In the genomic region with DNA sequence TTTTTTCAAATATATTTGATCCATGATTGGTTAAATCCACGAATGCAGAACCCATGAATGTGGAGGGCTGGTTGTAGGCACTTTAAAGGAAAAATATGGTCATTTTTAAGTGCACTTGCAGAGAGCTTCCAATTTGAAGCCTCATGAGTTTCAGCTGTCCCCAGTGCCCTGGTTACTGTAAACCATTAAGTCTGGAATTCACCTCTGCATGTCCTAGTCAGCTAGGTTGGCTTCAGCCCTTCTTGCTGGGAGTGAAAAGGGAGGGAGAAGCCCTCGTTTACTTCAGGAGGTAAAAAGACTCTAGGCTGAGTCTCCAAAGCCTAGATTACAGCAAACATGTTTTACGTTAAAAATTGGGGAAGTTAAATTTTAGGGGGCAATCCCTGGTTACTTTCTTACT, we compare ENCODE assay signal across 17 cellular contexts.
"Had no signal": no experiment of that assay in that cellular context is flagged by ENCODE, and none has a peak within 500 bp of the region (broad histone marks: within the 10 kb centered on the region; RNA-seq: fewer than 3 reads in every experiment).

No MANE protein-coding gene starts in this region.

- DNase-seq: activated CD4-positive, alpha-beta T cell treated with anti-CD3 and anti-CD28 coated beads, Interleukin-2, amount 50 U/mL, for 4 hours; activated CD4-positive, CD25-positive, alpha-beta regulatory T cell treated with anti-CD3 and anti-CD28 coated beads, Interleukin-2, amount 50 U/mL, for 72 hours; activated naive CD4-positive, alpha-beta T cell treated with anti-CD3 and anti-CD28 coated beads for 36 hours; activated naive CD8-positive, alpha-beta T cell treated with anti-CD3 and anti-CD28 coated beads, Interleukin-2, amount 50 U/mL, for 24 hours; aorta; foreskin melanocyte; kidney glomerular epithelial cell; lower lobe of right lung; ovary; retina; SK-N-SH; small intestine; stimulated activated naive CD8-positive, alpha-beta T cell treated with anti-CD3 and anti-CD28 coated beads, Interleukin-15, Interleukin-2, amounts not matched to agents 100 U/mL and 50 U/mL, for 24 hours; T-cell; T-helper 9 cell; upper lobe of left lung had no signal

- H3K9me3 ChIP-seq: lower lobe of right lung, ovary, SK-N-SH, upper lobe of left lung had no signal

- H3K36me3 ChIP-seq: lower lobe of right lung, ovary, upper lobe of left lung had no signal

- FAIRE-seq: small intestine had no signal

- H3K27ac ChIP-seq: epithelial cell of prostate, lower lobe of right lung, ovary, upper lobe of left lung had no signal

- H3K9ac ChIP-seq: SK-N-SH had no signal

- H3K4me3 ChIP-seq: lower lobe of right lung, ovary, upper lobe of left lung had no signal

- H3K27me3 ChIP-seq: ovary, upper lobe of left lung had no signal

- ATAC-seq: activated naive CD8-positive, alpha-beta T cell treated with anti-CD3 and anti-CD28 coated beads, Interleukin-2, amount 50 U/mL, for 24 hours; lower lobe of right lung; stimulated activated naive CD8-positive, alpha-beta T cell treated with anti-CD3 and anti-CD28 coated beads, Interleukin-15, Interleukin-2, amounts not matched to agents 100 U/mL and 50 U/mL, for 24 hours; T-cell had no signal
